ENCODE assay signal across 14 cellular contexts in the genomic region with DNA sequence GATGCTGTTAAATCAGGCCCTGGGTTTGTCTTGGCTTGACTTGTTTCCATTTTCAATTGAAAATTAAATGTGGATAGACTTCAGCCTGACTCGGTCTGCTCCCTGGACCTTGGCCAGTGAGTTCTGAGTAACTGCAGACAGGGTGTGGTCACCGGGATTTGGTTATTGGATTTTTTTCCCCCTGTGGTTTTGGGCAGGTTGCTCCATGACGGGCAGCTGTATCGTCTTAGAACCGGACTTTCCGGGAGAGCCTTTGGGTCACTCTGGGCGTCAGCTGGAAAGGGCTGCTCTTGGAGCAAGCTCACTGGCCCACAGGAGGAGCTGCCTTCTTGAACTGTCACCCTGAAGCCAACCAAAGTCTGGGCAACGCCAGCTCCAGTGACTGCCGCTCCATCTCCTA.
DNase-seq lines count a peak whose midpoint lies in the region; ATAC-seq and TF ChIP-seq lines count a peak whose summit lies in the region.
"Had no signal": no experiment of that assay in that cellular context is flagged by ENCODE, and none has a peak within 500 bp of the region (broad histone marks: within the 10 kb centered on the region; RNA-seq: fewer than 3 reads in every experiment).

No MANE protein-coding gene starts in this region.

- no peaks in the 10 kb centered on the region for H3K79me1 ChIP-seq in neuronal stem cell (ENCODE audit: low read depth, low read length)

- H3K4me2 ChIP-seq in PC-3 (ENCODE audit: low read length): peak overlapping the region; percentile 74
- H3K4me2 ChIP-seq in neuronal stem cell (ENCODE audit: insufficient read depth, low read length, poor library complexity, severe bottlenecking): no peak overlapping the region
- H3K4me2 ChIP-seq: BLaER1 treated with 17β-estradiol and CSF1 and Interleukin-3, amounts not matched to agents 10 nM and 100 nM; KMS-11; SK-N-SH had no signal

- no peak overlapping the region for H2BK120ac ChIP-seq in neuronal stem cell (ENCODE audit: low read depth, low read length)

- H3K4me1 ChIP-seq in PC-3 (ENCODE audit: insufficient read depth, low read length) (peaks cover 31% of the 10 kb centered on the region), neuronal stem cell (ENCODE audit: control insufficient read depth in 2 of 2, insufficient read depth in 1 of 2, low read depth in 1 of 2, low read length in 2 of 2) (no peaks in the 10 kb centered on the region)

- H2AFZ ChIP-seq in PC-3 (ENCODE audit: low read length) (peak overlapping the region; percentile 59), neuronal stem cell (ENCODE audit: low read length) (no peak overlapping the region)

- no peak for TF ChIP-seq CTCF in PC-3 (conservative IDR thresholded peaks at IDR 0.05; ENCODE audit: low read depth, low read length)

- H4K20me1 ChIP-seq in PC-3 (ENCODE audit: low read length): no peaks in the 10 kb centered on the region
- H4K20me1 ChIP-seq: BLaER1 treated with 17β-estradiol and CSF1 and Interleukin-3, amounts not matched to agents 10 nM and 100 nM had no signal

- H3K4me3 ChIP-seq in PC-3 (ENCODE audit: low read length): peak overlapping the region; percentile 50
- H3K4me3 ChIP-seq in neuronal stem cell (ENCODE audit: low read length in 2 of 2): no peak overlapping the region
- H3K4me3 ChIP-seq: BLaER1 treated with 17β-estradiol and CSF1 and Interleukin-3, amounts not matched to agents 10 nM and 100 nM had no signal

- H4K8ac ChIP-seq in neuronal stem cell (ENCODE audit: low read depth, low read length): no peak overlapping the region

- peak; percentile 94 for ATAC-seq in PC-3
- ATAC-seq: natural killer cell treated with Interleukin-12 subunit alpha and Interleukin-12 subunit beta and Interleukin-15 and Interleukin-18, amount 100 ng/mL, for 72 hours; stimulated activated memory B cell treated with anti-CD40 and anti-IgM and Interleukin-4, amounts not matched to agents 10 μg/mL and 1 μg/mL and 100 μg/mL, for 72 hours had no signal

- no peak overlapping the region for H4K91ac ChIP-seq in neuronal stem cell (ENCODE audit: low read depth, low read length, poor library complexity)

- peak overlapping the region; percentile 3 for H2BK5ac ChIP-seq in neuronal stem cell (ENCODE audit: low read length)

- peak overlapping the region; percentile 34 for H3K9ac ChIP-seq in PC-3 (ENCODE audit: low read length)
- H3K9ac ChIP-seq in neuronal stem cell (ENCODE audit: low read depth, low read length, poor library complexity): no peak overlapping the region
- H3K9ac ChIP-seq: BLaER1 treated with 17β-estradiol and CSF1 and Interleukin-3, amounts not matched to agents 10 nM and 100 nM; KMS-11; SK-N-SH had no signal

- H2BK15ac ChIP-seq in neuronal stem cell (ENCODE audit: low read length): no peak overlapping the region

- H3K27ac ChIP-seq in PC-3 (ENCODE audit: low read length) (peak overlapping the region; percentile 80), epithelial cell of prostate (peak overlapping the region; percentile 48), neuronal stem cell (replicated peaks; ENCODE audit: low read length) (no peak overlapping the region)
- H3K27ac ChIP-seq: BLaER1 treated with 17β-estradiol and CSF1 and Interleukin-3, amounts not matched to agents 10 nM and 100 nM; KMS-11 had no signal

- no peak overlapping the region for H3K4ac ChIP-seq in neuronal stem cell (ENCODE audit: low read length)

- no peak overlapping the region for H3K14ac ChIP-seq in neuronal stem cell (ENCODE audit: low read length)

- 0 out of 2 replicates have a peak, but pooled peaks cover 4% of the 10 kb centered on the region for H3K79me2 ChIP-seq in PC-3 (ENCODE audit: low read length)

- POLR2A ChIA-PET in PC-3 (lab: Charles Lee; ENCODE audit: unreplicated experiment): interaction anchor here (0.6 to 1.0 kb wide), 5 partner anchors 52 to 272 kb away, joined by 3 to 8 read pairs (median 3); no protein-coding TSS in a partner anchor

- no peak overlapping the region for H3K23ac ChIP-seq in neuronal stem cell (ENCODE audit: low read depth, low read length, poor library complexity)

- no TSS peak for BruUV-seq in PC-3 (replicated peaks; lab: Mats Ljungman, UMichigan)

- H2AK5ac ChIP-seq in neuronal stem cell (ENCODE audit: low read depth, low read length): no peak overlapping the region

- H3K9me2 ChIP-seq in PC-3 (replicated peaks; ENCODE audit: low read length): no peaks in the 10 kb centered on the region
- H3K9me2 ChIP-seq: SK-N-SH had no signal

- H3K9me3 ChIP-seq in PC-3 (ENCODE audit: low read length): no peaks in the 10 kb centered on the region
- no peaks in the 10 kb centered on the region for H3K9me3 ChIP-seq in neuronal stem cell (replicated peaks in 1 of 2; ENCODE audit: control insufficient read depth in 2 of 2, insufficient read depth in 1 of 2, low read depth in 1 of 2, low read length in 2 of 2)
- H3K9me3 ChIP-seq: BLaER1 treated with 17β-estradiol and CSF1 and Interleukin-3, amounts not matched to agents 10 nM and 100 nM; SK-N-SH had no signal

- H3K36me3 ChIP-seq in PC-3 (ENCODE audit: low read depth, low read length): no peaks in the 10 kb centered on the region
- H3K36me3 ChIP-seq in neuronal stem cell (replicated peaks in 1 of 2; ENCODE audit: control insufficient read depth in 2 of 2, insufficient read depth in 2 of 2, low read length in 2 of 2): no peaks in the 10 kb centered on the region
- H3K36me3 ChIP-seq: BLaER1 treated with 17β-estradiol and CSF1 and Interleukin-3, amounts not matched to agents 10 nM and 100 nM had no signal

- CTCF ChIA-PET in PC-3 (lab: Charles Lee): interaction anchor here (0.6 to 1.3 kb wide), 9 partner anchors 50 to 760 kb away, joined by 3 to 5 read pairs (median 3); no protein-coding TSS in a partner anchor

- H3K27me3 ChIP-seq in PC-3 (ENCODE audit: low read length): no peaks in the 10 kb centered on the region
- no peaks in the 10 kb centered on the region for H3K27me3 ChIP-seq in neuronal stem cell (ENCODE audit: control insufficient read depth in 3 of 3, insufficient read depth in 3 of 3, low read depth in 1 of 3, low read length in 3 of 3)
- H3K27me3 ChIP-seq: BLaER1 treated with 17β-estradiol and CSF1 and Interleukin-3, amounts not matched to agents 10 nM and 100 nM had no signal

- H2BK12ac ChIP-seq in neuronal stem cell (ENCODE audit: low read length): no peak overlapping the region

- WGBS in neuronal stem cell (ENCODE audit: extremely low coverage in 2 of 2, insufficient read length in 2 of 2, insufficient replicate concordance in 1 of 2), 2 donors: no CpG with 5 or more reads among the region's 9 CpGs

- no peaks in the 10 kb centered on the region for H3F3A ChIP-seq in PC-3 (ENCODE audit: low read length, unreplicated experiment)

- no peak overlapping the region for H3K18ac ChIP-seq in neuronal stem cell (ENCODE audit: low read length)

- intact Hi-C loops in PC-3 (cut with micrococcal nuclease): loop anchor here (2.0 to 10.0 kb wide), 2 partner anchors 135 to 1191 kb away; no protein-coding TSS in a partner anchor

- DNase-seq in AG20443 (ENCODE audit: low spot score): peak; percentile 91
- peak; percentile 98 for DNase-seq in PC-3
- DNase-seq in epithelial cell of prostate (ENCODE audit: low read depth, low spot score): peak; percentile 72
- DNase-seq in neuronal stem cell (ENCODE audit: low spot score): no peak
- DNase-seq in NCI-H187 treated with DMSO at 0.1 percent for 48 hours (lab: John Stamatoyannopoulos, UW): no peak
- DNase-seq in NCI-H526 (lab: John Stamatoyannopoulos, UW): no peak
- no peak for DNase-seq in NOMO-1 treated with DMSO at 0.1 percent for 48 hours (lab: John Stamatoyannopoulos, UW; ENCODE audit: unreplicated experiment)
- DNase-seq in NAMALWA (ENCODE audit: low spot score): no peak
- DNase-seq: NCI-H510A, SK-N-SH had no signal

Comparison
In these comparisons a context has a peak if more than half of its experiments do, and no peak if none do; other contexts are left out.
1. DNase-seq: peak in AG20443 (single experiment), PC-3 (single experiment) and epithelial cell of prostate (single experiment); none in neuronal stem cell (single experiment), NCI-H187 treated with DMSO at 0.1 percent for 48 hours (single experiment), NCI-H526 (0 of 2), NOMO-1 treated with DMSO at 0.1 percent for 48 hours (single experiment) and NAMALWA (single experiment).